ENCODE assay signal across 8 cellular contexts in genomic region chr3:49093853-49094767, GRCh38. TPM values are rescaled to one million over a fixed set of nuclear protein-coding genes. Genes with fewer than 3 reads are reported as not detected.
DNase-seq lines count a peak whose midpoint lies in the region; ATAC-seq and TF ChIP-seq lines count a peak whose summit lies in the region.

QRICH1 (minus strand) TSS chr3:49094071; CDS start chr3:49077017, 17,054 bp downstream.

- peak within 1 kb of the TSS; percentile 97 for H3K27ac Mint-ChIP-seq in T-helper 2 cell treated with Interferon-gamma antibody and Interleukin-4, amounts not matched to agents 5 μg/mL and 100 μg/mL, for 36 hours

- H3K27me3 Mint-ChIP-seq in T-helper 2 cell treated with Interferon-gamma antibody and Interleukin-4, amounts not matched to agents 5 μg/mL and 100 μg/mL, for 36 hours (ENCODE audit: low read depth): no peaks in the 10 kb centered on the region

- H3K4me1 ChIP-seq in ascending aorta: peaks cover 0 to 26% of the 10 kb centered on the region in 2 donors
- H3K4me1 ChIP-seq in right cardiac atrium (ENCODE audit: control insufficient read depth, insufficient read depth, low read length): peaks cover 2% of the 10 kb centered on the region
- H3K4me1 ChIP-seq in rectal smooth muscle tissue (ENCODE audit: control insufficient read depth, insufficient read depth, low read length): peaks cover 14% of the 10 kb centered on the region
- H3K4me1 ChIP-seq in aorta (ENCODE audit: control insufficient read depth in 1 of 2, insufficient read depth in 2 of 2, low read length in 2 of 2): no peaks in the 10 kb centered on the region

- H3K36me3 ChIP-seq in ascending aorta (peaks cover 16 to 20% of the 10 kb centered on the region in 2 donors), rectal smooth muscle tissue (ENCODE audit: control insufficient read depth, insufficient read depth, low read length) (peaks cover 19% of the 10 kb centered on the region), aorta (ENCODE audit: control insufficient read depth in 1 of 2, insufficient read depth in 2 of 2, low read length in 1 of 2) (peaks cover 4 to 7% of the 10 kb centered on the region in 2 donors)

- TF ChIP-seq POLR2A in GM18505 (IDR thresholded peaks at IDR 0.05; ENCODE audit: borderline replicate concordance, extremely low read depth, insufficient read depth, insufficient read length): peak; percentile 83

- peak; percentile 70 for ATAC-seq in GM18505 (IDR thresholded peaks at IDR 0.05; ENCODE audit: unreplicated experiment)
- ATAC-seq in HG02973 (IDR thresholded peaks at IDR 0.05; ENCODE audit: unreplicated experiment): peak; percentile 74
- ATAC-seq in right cardiac atrium: peak; percentile 94 to 96
- ATAC-seq in aorta (ENCODE audit: low FRiP score): peak; percentile 97

- H3K27me3 ChIP-seq in ascending aorta (no peaks in the 10 kb centered on the region), right cardiac atrium (ENCODE audit: control insufficient read depth, insufficient read depth) (no peaks in the 10 kb centered on the region), rectal smooth muscle tissue (ENCODE audit: control insufficient read depth, insufficient read depth, low read length) (no peaks in the 10 kb centered on the region), aorta (ENCODE audit: control insufficient read depth in 1 of 2, insufficient read depth in 2 of 2, low read length in 1 of 2) (no peaks in the 10 kb centered on the region)

- WGBS in right cardiac atrium: under 1% methylated on average over 65 of the region's 65 CpGs
- 0% methylated on average over 48 to 65 of the region's 65 CpGs for WGBS in aorta, 2 donors

- peak within 1 kb of the TSS; percentile 94 to 97 for H3K27ac ChIP-seq in ascending aorta
- H3K27ac ChIP-seq in right cardiac atrium (ENCODE audit: low read length): peak within 1 kb of the TSS; percentile 91
- peak within 1 kb of the TSS; percentile 97 for H3K27ac ChIP-seq in rectal smooth muscle tissue (ENCODE audit: low read depth, low read length)
- peak within 1 kb of the TSS; percentile 62 to 77 for H3K27ac ChIP-seq in aorta (ENCODE audit: low read depth in 1 of 2, low read length in 2 of 2)

- H3K9me3 ChIP-seq in ascending aorta (no peaks in the 10 kb centered on the region), right cardiac atrium (ENCODE audit: control insufficient read depth, low read length) (no peaks in the 10 kb centered on the region), aorta (ENCODE audit: control insufficient read depth, low read length) (no peaks in the 10 kb centered on the region)

- no peaks in the 10 kb centered on the region for H3K9me3 Mint-ChIP-seq in T-helper 2 cell treated with Interferon-gamma antibody and Interleukin-4, amounts not matched to agents 5 μg/mL and 100 μg/mL, for 36 hours

- H3K4me1 Mint-ChIP-seq in T-helper 2 cell treated with Interferon-gamma antibody and Interleukin-4, amounts not matched to agents 5 μg/mL and 100 μg/mL, for 36 hours (ENCODE audit: low read depth): peaks cover 18% of the 10 kb centered on the region

- TF ChIP-seq CTCF in ascending aorta (IDR thresholded peaks at IDR 0.05): peak; percentile 50 to 62 (median 60)

- H3K4me3 Mint-ChIP-seq in T-helper 2 cell treated with Interferon-gamma antibody and Interleukin-4, amounts not matched to agents 5 μg/mL and 100 μg/mL, for 36 hours: peak within 1 kb of the TSS; percentile 91

- H3K36me3 Mint-ChIP-seq in T-helper 2 cell treated with Interferon-gamma antibody and Interleukin-4, amounts not matched to agents 5 μg/mL and 100 μg/mL, for 36 hours (ENCODE audit: low read depth): peaks cover 25% of the 10 kb centered on the region

- H3K9ac ChIP-seq in rectal smooth muscle tissue (ENCODE audit: low read length): peak within 1 kb of the TSS; percentile 83

- intact Hi-C loops in ascending aorta (cut with DNase I) (loop anchor here (1.0 to 10.0 kb wide), 7 partner anchors 10 to 371 kb away; partner anchors contain the start of genes IMPDH2, LAMB2, P4HTM and QARS1), right cardiac atrium (cut with DNase I) (loop anchor here in 1 of 4 donors (2.0 kb wide), 1 partner anchor 39 kb away; the partner anchor contains the start of gene LAMB2), aorta (cut with DNase I) (loop anchor here in 1 of 2 donors (2.0 to 5.0 kb wide), 3 partner anchors 67 to 318 kb away; partner anchors contain the start of genes IMPDH2, RHOA and TCTA)

- peak within 1 kb of the TSS; percentile 97 to 98 for H3K4me3 ChIP-seq in ascending aorta
- H3K4me3 ChIP-seq in right cardiac atrium (ENCODE audit: low read length): peak within 1 kb of the TSS; percentile 84
- peak within 1 kb of the TSS; percentile 97 for H3K4me3 ChIP-seq in rectal smooth muscle tissue (ENCODE audit: low read length)
- peak within 1 kb of the TSS; percentile 71 to 88 for H3K4me3 ChIP-seq in aorta (ENCODE audit: low read length in 2 of 2)

- peak; percentile 92 to 95 for DNase-seq in NCI-H1930 (lab: John Stamatoyannopoulos, UW)
- peak; percentile 95 for DNase-seq in T-helper 2 cell treated with Interferon-gamma antibody and Interleukin-4, amounts not matched to agents 5 μg/mL and 100 μg/mL, for 36 hours (ENCODE audit: low spot score)
- peak; percentile 94 to 99 for DNase-seq in ascending aorta (ENCODE audit: low spot score in 2 of 2)
- DNase-seq in right cardiac atrium: peak; percentile 97 to 99 (median 99)
- peak; percentile 99 for DNase-seq in aorta

RNA-seq across cellular contexts. Expression of gene QRICH1, which starts in this region (rescaled TPM):
- total RNA-seq in ascending aorta (129 TPM), right cardiac atrium (10 to 100 TPM; 59.2 to 74.7 (median 65.9) TPM), aorta (100 to 1,000 TPM in 1 of 2 donors, 10 to 100 TPM in 1; 77.3 to 103 TPM)
- polyA plus RNA-seq in right cardiac atrium (23.3 TPM), aorta (10 to 100 TPM in 1 of 2 donors, 1 to 10 TPM in 1; 8.3 to 66.9 TPM)

Comparison
In these comparisons a context has a peak if more than half of its experiments do, and no peak if none do; other contexts are left out.
1. Peak in every context shown above with its lines: DNase-seq, ATAC-seq, H3K4me3 ChIP-seq and H3K27ac ChIP-seq.